In genomic region chr7:40134428-40135423, GRCh38 we compare ENCODE assay signal across 1 cellular context.
TF ChIP-seq lines count a peak whose summit lies in the region.

Gene MPLKIP, minus strand, starts transcription at chr7:40134622. Its CDS starts 55 bp downstream, at chr7:40134567.
Gene SUGCT, plus strand, starts transcription at chr7:40135005.

TF ChIP-seq in HCT116, 20 proteins besides CTCF, POLR2A, EP300 and RAD21 (continued from another document):
- TF ChIP-seq REST (IDR thresholded peaks at IDR 0.05; ENCODE audit: low read depth): no peak
- TF ChIP-seq FOSL1 (IDR thresholded peaks at IDR 0.05; ENCODE audit: low read depth): no peak
- no peak for TF ChIP-seq EZH2 (IDR thresholded peaks at IDR 0.05)
- peak; percentile 95 for TF ChIP-seq SIN3A (IDR thresholded peaks at IDR 0.05; ENCODE audit: low read depth)
- TF ChIP-seq ATF3 (IDR thresholded peaks at IDR 0.05): no peak
- TF ChIP-seq EZH2phosphoT487 (IDR thresholded peaks at IDR 0.05; ENCODE audit: borderline replicate concordance): no peak
- TF ChIP-seq ELF1 (IDR thresholded peaks at IDR 0.05; ENCODE audit: borderline replicate concordance, low read depth): 0 out of 2 replicates have a peak, but pooled peaks have one; percentile 13
- peak; percentile 87; the same call in 1 of the 2 replicates for TF ChIP-seq SRF (IDR thresholded peaks at IDR 0.05; ENCODE audit: low read depth)
